Comparison of ENCODE assay signal across 1 cellular context in the genomic region with DNA sequence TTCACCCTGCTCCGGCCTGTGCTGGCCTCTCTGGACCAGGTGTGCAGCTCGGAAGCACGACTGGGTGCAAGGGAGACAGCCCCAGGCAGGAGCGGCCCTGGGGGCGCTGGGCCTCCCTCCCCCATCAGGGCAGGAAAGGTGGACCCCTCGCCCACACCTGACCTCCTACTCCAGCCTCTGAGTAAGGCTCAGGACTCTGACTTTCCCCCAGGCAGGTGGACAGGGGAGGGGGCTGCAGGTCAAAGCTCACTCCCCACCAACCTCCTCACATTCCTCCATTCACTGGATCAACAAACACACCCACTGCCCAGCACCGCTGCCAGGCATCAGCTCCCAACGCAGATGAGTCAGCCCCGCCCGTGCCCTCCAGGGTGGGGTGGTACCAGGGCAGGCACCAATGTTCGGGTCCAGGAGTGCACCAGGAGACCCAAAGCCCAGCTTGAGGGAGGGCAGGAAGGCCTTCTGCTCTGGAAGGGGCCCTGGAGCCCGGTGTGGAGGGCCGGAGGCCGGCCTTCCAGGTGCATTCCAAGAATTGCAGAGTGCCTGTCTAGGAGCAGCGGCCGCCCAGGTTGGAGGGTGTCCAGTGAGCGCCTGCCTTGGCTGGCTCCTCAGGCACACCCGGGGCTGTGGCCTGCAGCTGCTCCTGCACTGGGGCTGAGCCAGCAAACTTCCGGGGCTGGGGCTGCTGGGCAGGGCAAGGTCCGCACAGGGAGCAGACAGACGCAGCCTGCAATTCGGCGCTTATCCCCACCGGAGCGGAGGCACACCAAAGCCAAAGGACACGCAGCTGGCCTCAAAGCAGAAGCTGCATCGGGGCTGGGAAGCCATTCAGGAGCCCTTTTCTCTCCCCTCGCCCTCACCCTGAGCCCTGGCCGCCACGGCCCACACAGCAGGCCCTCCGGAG.
A peak's percentile ranks its signal among the peaks of the same experiment; 100 is the strongest.
TF ChIP-seq lines count a peak whose summit lies in the region.

No MANE protein-coding gene starts in this region.

TF ChIP-seq in A549, 52 proteins besides CTCF, POLR2A, EP300 and RAD21 (continued from another document):
- TF ChIP-seq, protein P1, sequence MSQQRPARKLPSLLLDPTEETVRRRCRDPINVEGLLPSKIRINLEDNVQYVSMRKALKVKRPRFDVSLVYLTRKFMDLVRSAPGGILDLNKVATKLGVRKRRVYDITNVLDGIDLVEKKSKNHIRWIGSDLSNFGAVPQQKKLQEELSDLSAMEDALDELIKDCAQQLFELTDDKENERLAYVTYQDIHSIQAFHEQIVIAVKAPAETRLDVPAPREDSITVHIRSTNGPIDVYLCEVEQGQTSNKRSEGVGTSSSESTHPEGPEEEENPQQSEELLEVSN (IDR thresholded peaks at IDR 0.05; ENCODE audit: borderline replicate concordance, low read depth): peak; percentile 27; the same call in 1 of the 2 replicates
- TF ChIP-seq PBX3 (IDR thresholded peaks at IDR 0.05): peak; percentile 42; the same call in 1 of the 2 replicates
- TF ChIP-seq HOXB13 (CRISPR knock-in tag; IDR thresholded peaks at IDR 0.05; ENCODE audit: low read depth): 0 out of 2 replicates have a peak, but pooled peaks have one; percentile 57
- TF ChIP-seq HOXB5 (CRISPR knock-in tag; IDR thresholded peaks at IDR 0.05): peak; percentile 45; the same call in 1 of the 2 replicates
- no peak for TF ChIP-seq EHF (CRISPR knock-in tag; IDR thresholded peaks at IDR 0.05)
- TF ChIP-seq GATA3 (IDR thresholded peaks at IDR 0.05; ENCODE audit: borderline replicate concordance): peak; percentile 58
